Comparison of ENCODE assay signal across 12 cellular contexts in genomic region chr9:127858041-127858512, GRCh38. TPM values are rescaled to one million over a fixed set of nuclear protein-coding genes. Genes with fewer than 3 reads are reported as not detected.
DNase-seq lines count a peak whose midpoint lies in the region; ATAC-seq and TF ChIP-seq lines count a peak whose summit lies in the region.
"Had no signal": no experiment of that assay in that cellular context is flagged by ENCODE, and none has a peak within 500 bp of the region (broad histone marks: within the 10 kb centered on the region; RNA-seq: fewer than 3 reads in every experiment).

No MANE protein-coding gene starts in this region.

- TF ChIP-seq CTCF in osteocyte (IDR thresholded peaks at IDR 0.05), result no peak
- no peak for TF ChIP-seq CTCF in GM23338 (conservative IDR thresholded peaks at IDR 0.05; ENCODE audit: low read depth in 2 of 2)

- H3K4me1 ChIP-seq in GM23338 (ENCODE audit: insufficient read depth), result peaks cover 4% of the 10 kb centered on the region; the same call in 1 of the 2 replicates

- H3K36me3 ChIP-seq in GM23338 (ENCODE audit: insufficient read depth), result no peaks in the 10 kb centered on the region
- H3K36me3 ChIP-seq: vagina had no signal

- H3K4me2 ChIP-seq in GM23338, result no peak overlapping the region

- ATAC-seq in esophagus mucosa, result peak; percentile 6
- no peak for ATAC-seq in GM23338
- ATAC-seq in HG02885 (IDR thresholded peaks at IDR 0.05; ENCODE audit: poor library complexity, unreplicated experiment), result no peak
- ATAC-seq in HG02981 (IDR thresholded peaks at IDR 0.05; ENCODE audit: unreplicated experiment), result no peak
- ATAC-seq: activated naive CD8-positive, alpha-beta T cell treated with anti-CD3 and anti-CD28 coated beads, Interleukin-2, amount 50 U/mL, for 24 hours had no signal

- no peak overlapping the region for H3K4me3 ChIP-seq in GM23338
- H3K4me3 ChIP-seq: vagina had no signal

- H2AFZ ChIP-seq in GM23338, result no peak overlapping the region

- H3K4me3 Mint-ChIP-seq in osteocyte (ENCODE audit: unreplicated experiment) (peak overlapping the region; percentile 30), GM23338 (no peak overlapping the region)
- H3K4me3 Mint-ChIP-seq: activated naive CD8-positive, alpha-beta T cell treated with anti-CD3 and anti-CD28 coated beads, Interleukin-2, amount 50 U/mL, for 24 hours had no signal

- H3K27ac Mint-ChIP-seq in osteocyte (ENCODE audit: unreplicated experiment), result peak overlapping the region; percentile 73
- no peak overlapping the region for H3K27ac Mint-ChIP-seq in GM23338
- H3K27ac Mint-ChIP-seq: activated naive CD8-positive, alpha-beta T cell treated with anti-CD3 and anti-CD28 coated beads, Interleukin-2, amount 50 U/mL, for 24 hours had no signal

- H3K27me3 ChIP-seq in GM23338 (ENCODE audit: insufficient read depth), result no peaks in the 10 kb centered on the region
- H3K27me3 ChIP-seq: vagina had no signal

- H3K36me3 Mint-ChIP-seq in osteocyte (ENCODE audit: unreplicated experiment) (no peaks in the 10 kb centered on the region), GM23338 (ENCODE audit: low read depth) (no peaks in the 10 kb centered on the region)

- H3K9me3 Mint-ChIP-seq in osteocyte (ENCODE audit: unreplicated experiment) (no peaks in the 10 kb centered on the region), GM23338 (no peaks in the 10 kb centered on the region)
- H3K9me3 Mint-ChIP-seq: activated naive CD8-positive, alpha-beta T cell treated with anti-CD3 and anti-CD28 coated beads, Interleukin-2, amount 50 U/mL, for 24 hours had no signal

- H3K79me2 ChIP-seq in GM23338 (replicated peaks; ENCODE audit: insufficient read depth), result no peaks in the 10 kb centered on the region

- DNase-seq in DMS53 (lab: John Stamatoyannopoulos, UW), result peak; percentile 65
- peak; percentile 98 for DNase-seq in NCI-H2171 treated with DMSO at 0.1 percent for 48 hours (lab: John Stamatoyannopoulos, UW)
- DNase-seq in osteocyte (ENCODE audit: extremely low spot score, unreplicated experiment), result no peak
- no peak for DNase-seq in GM23338 (ENCODE audit: low spot score)
- DNase-seq in NCI-H446 (lab: John Stamatoyannopoulos, UW), result no peak
- DNase-seq: activated CD4-positive, alpha-beta T cell treated with anti-CD3 and anti-CD28 coated beads for 1 hour; activated naive CD8-positive, alpha-beta T cell treated with anti-CD3 and anti-CD28 coated beads, Interleukin-2, amount 50 U/mL, for 24 hours had no signal

- H3K4me1 Mint-ChIP-seq in osteocyte (ENCODE audit: unreplicated experiment), result peaks cover 40% of the 10 kb centered on the region
- peaks cover 12% of the 10 kb centered on the region for H3K4me1 Mint-ChIP-seq in GM23338

- H3K9me2 ChIP-seq in GM23338 (ENCODE audit: insufficient read depth), result no peaks in the 10 kb centered on the region

- H3K27me3 Mint-ChIP-seq in osteocyte (ENCODE audit: unreplicated experiment) (no peaks in the 10 kb centered on the region), GM23338 (ENCODE audit: insufficient read depth, low read depth, poor library complexity) (peaks cover 8% of the 10 kb centered on the region)
- H3K27me3 Mint-ChIP-seq: activated naive CD8-positive, alpha-beta T cell treated with anti-CD3 and anti-CD28 coated beads, Interleukin-2, amount 50 U/mL, for 24 hours had no signal

- no peaks in the 10 kb centered on the region for H3F3A ChIP-seq in GM23338 (replicated peaks; ENCODE audit: low read depth)

- no peak overlapping the region for H3K27ac ChIP-seq in GM23338 (ENCODE audit: low read depth)
- H3K27ac ChIP-seq: vagina had no signal

- H4K20me1 ChIP-seq in GM23338 (replicated peaks; ENCODE audit: insufficient read depth), result no peaks in the 10 kb centered on the region

TF ChIP-seq in GM23338, 12 proteins besides CTCF, POLR2A, EP300 and RAD21 (continues in another document):
- TF ChIP-seq POLR2AphosphoS5 (IDR thresholded peaks at IDR 0.05; ENCODE audit: low read depth) (no peak), CREB1 (CRISPR knock-in tag; IDR thresholded peaks at IDR 0.05; ENCODE audit: low read depth) (no peak), ETS1 (IDR thresholded peaks at IDR 0.05) (no peak), EZH2phosphoT487 (IDR thresholded peaks at IDR 0.05; ENCODE audit: unreplicated experiment) (no peak), JUNB (IDR thresholded peaks at IDR 0.05; ENCODE audit: unreplicated experiment) (no peak)

RNA-seq across cellular contexts. Expression of gene ENG, which starts 3.6 kb away (rescaled TPM):
- total RNA-seq in esophagus mucosa (14.3 TPM), osteocyte (140 and 143 TPM in 2 replicates)
- total RNA-seq in GM23338 (2014; rRNA removed; shearing (Covaris generic)), result 1.4 and 3.0 TPM in 2 replicates
- polyA plus RNA-seq in GM23338 (2016; fragmentation: Nextera tagmentation; extraction: Ambion mirVana), result 2.6 TPM in 2 replicates
- total RNA-seq: OCI-LY7 had no signal

RNA-seq across cellular contexts. Expression of gene AK1, which starts 19.4 kb away (rescaled TPM):
- total RNA-seq in esophagus mucosa (39.9 TPM), osteocyte (57.6 and 65.8 TPM in 2 replicates)
- 6.7 and 16.2 TPM in 2 replicates for total RNA-seq in GM23338 (2014; rRNA removed; shearing (Covaris generic))
- 35.5 and 36.3 TPM in 2 replicates for polyA plus RNA-seq in GM23338 (2016; fragmentation: Nextera tagmentation; extraction: Ambion mirVana)

RNA-seq across cellular contexts. Expression of gene ST6GALNAC6, which starts 41.3 kb away (rescaled TPM):
- total RNA-seq in esophagus mucosa (13.0 TPM), osteocyte (73.4 and 77.0 TPM in 2 replicates)
- 39.2 and 46.3 TPM in 2 replicates for total RNA-seq in GM23338 (2014; rRNA removed; shearing (Covaris generic))
- polyA plus RNA-seq in GM23338 (2016; fragmentation: Nextera tagmentation; extraction: Ambion mirVana), result 20.7 and 21.5 TPM in 2 replicates

RNA-seq across cellular contexts. Expression of gene FPGS, which starts 55.4 kb away (rescaled TPM):
- 28.3 TPM for total RNA-seq in esophagus mucosa
- 58.7 and 65.1 TPM in 2 replicates for total RNA-seq in osteocyte
- 87.2 and 92.4 TPM in 2 replicates for total RNA-seq in GM23338 (2014; rRNA removed; shearing (Covaris generic))
- 40.7 and 43.5 TPM in 2 replicates for polyA plus RNA-seq in GM23338 (2016; fragmentation: Nextera tagmentation; extraction: Ambion mirVana)

RNA-seq across cellular contexts. Expression of gene ST6GALNAC4, which starts 58.8 kb away (rescaled TPM):
- 11.4 TPM for total RNA-seq in esophagus mucosa
- total RNA-seq in osteocyte, result 21.4 and 25.1 TPM in 2 replicates
- total RNA-seq in GM23338 (2014; rRNA removed; shearing (Covaris generic)), result 35.3 and 39.1 TPM in 2 replicates
- 7.9 and 8.1 TPM in 2 replicates for polyA plus RNA-seq in GM23338 (2016; fragmentation: Nextera tagmentation; extraction: Ambion mirVana)

Comparison
In these comparisons a context has a peak if more than half of its experiments do, and no peak if none do; other contexts are left out.
1. DNase-seq: peak in DMS53 (single experiment) and NCI-H2171 treated with DMSO at 0.1 percent for 48 hours (single experiment); none in osteocyte (single experiment), GM23338 (single experiment) and NCI-H446 (0 of 2).